ENCODE assay signal across 8 cellular contexts in the genomic region with DNA sequence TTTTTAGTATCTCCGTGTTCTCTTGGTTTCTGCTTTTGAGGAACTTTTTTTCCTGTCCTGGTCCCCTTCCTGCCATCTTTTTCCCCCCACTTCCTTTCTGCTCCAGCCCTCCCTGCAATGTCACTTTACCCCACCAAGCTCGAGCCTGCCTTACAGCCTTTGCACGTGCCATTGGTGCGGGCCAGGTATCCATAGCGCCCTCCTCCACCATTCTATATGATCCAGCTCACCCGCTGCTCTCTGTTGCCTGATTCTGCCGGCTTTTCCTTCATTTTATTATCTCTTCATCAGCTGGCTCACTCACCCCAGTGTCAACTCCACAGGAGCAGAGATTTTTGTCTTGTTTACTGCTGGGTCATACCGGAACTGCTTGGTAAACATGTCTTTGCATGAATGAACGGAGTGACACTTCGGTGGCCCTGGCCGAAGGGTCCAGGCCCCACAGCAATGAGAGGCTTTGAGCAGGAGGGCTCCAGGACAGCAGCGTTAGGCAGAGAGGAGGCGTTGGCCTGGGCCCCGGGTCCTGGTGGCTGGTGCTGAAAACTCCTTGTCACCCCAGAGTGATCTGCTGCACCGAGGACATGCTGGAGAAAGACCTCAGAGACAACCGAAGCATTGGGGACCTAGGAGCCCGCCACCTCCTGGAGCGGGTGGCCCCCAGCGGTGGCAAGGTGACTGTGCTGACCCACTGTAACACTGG. TPM values are rescaled to one million over a fixed set of nuclear protein-coding genes. Genes with fewer than 3 reads are reported as not detected.
DNase-seq lines count a peak whose midpoint lies in the region; ATAC-seq, FAIRE-seq and TF ChIP-seq lines count a peak whose summit lies in the region.

No MANE protein-coding gene starts in this region.

- intact Hi-C loops in body of pancreas (cut with DNase I) (no loop called here), testis (cut with DNase I; ENCODE audit: low total_unique reads) (no loop called here)

- TF ChIP-seq EP300 in A549 (IDR thresholded peaks at IDR 0.05): no peak

- peaks cover 2 to 8% of the 10 kb centered on the region in 2 donors for H3K36me3 ChIP-seq in body of pancreas (replicated peaks in 1 of 2; ENCODE audit: insufficient read depth in 1 of 2, low read depth in 2 of 2)
- peaks cover 60% of the 10 kb centered on the region for H3K36me3 ChIP-seq in mesodermal cell (ENCODE audit: control insufficient read depth, insufficient read depth, low read length)
- H3K36me3 ChIP-seq in testis (ENCODE audit: low read depth, missing control alignments): no peaks in the 10 kb centered on the region

- 51% methylated on average over 13 of the region's 19 CpGs for WGBS in A549 (ENCODE audit: missing lambda C conversion rate)
- 46 to 47% methylated on average over 12 to 14 of the region's 19 CpGs for WGBS in body of pancreas, 2 donors
- WGBS in mesodermal cell (ENCODE audit: insufficient coverage in 2 of 2), 2 experiments: 72 to 74% methylated on average over 18 to 19 of the region's 19 CpGs
- 59 to 62% methylated on average over 16 to 19 of the region's 19 CpGs for WGBS in testis, 2 donors

- no peak for DNase-seq in A549 (ENCODE audit: low read depth in 1 of 2, low spot score in 1 of 2)
- no peak for DNase-seq in HTR-8/SVneo (ENCODE audit: insufficient read length, low spot score)
- no peak for DNase-seq in body of pancreas
- no peak for DNase-seq in testis
- no peak for DNase-seq in GM10266 (ENCODE audit: extremely low spot score)
- DNase-seq in NOMO-1 (lab: John Stamatoyannopoulos, UW; ENCODE audit: unreplicated experiment in 2 of 2): no peak
- DNase-seq in putamen (ENCODE audit: low spot score): no peak

- POLR2A ChIA-PET in A549 (lab: Yijun Ruan, JAX): no interaction called here

- TF ChIP-seq CTCF in A549 (IDR thresholded peaks at IDR 0.05) (no peak), body of pancreas (IDR thresholded peaks at IDR 0.05) (no peak), testis (IDR thresholded peaks at IDR 0.05) (no peak), GM10266 (IDR thresholded peaks at IDR 0.05; ENCODE audit: control insufficient read depth, insufficient read depth, low read depth, missing control alignments) (no peak)

- H3K9me3 ChIP-seq in A549: no peaks in the 10 kb centered on the region
- H3K9me3 ChIP-seq in body of pancreas: no peaks in the 10 kb centered on the region
- H3K9me3 ChIP-seq in mesodermal cell (ENCODE audit: control insufficient read depth, low read length): no peaks in the 10 kb centered on the region
- H3K9me3 ChIP-seq in testis: no peaks in the 10 kb centered on the region

- CTCF ChIA-PET in A549 (lab: Yijun Ruan, JAX): no interaction called here

- H3K4me1 ChIP-seq in A549 (peaks cover 7% of the 10 kb centered on the region; the same call in 1 of the 3 replicates), body of pancreas (peaks cover 15% of the 10 kb centered on the region), mesodermal cell (ENCODE audit: control insufficient read depth, insufficient read depth, low read length, poor library complexity, severe bottlenecking) (peaks cover 7% of the 10 kb centered on the region), testis (no peaks in the 10 kb centered on the region)

- H3K27me3 ChIP-seq in body of pancreas: no peaks in the 10 kb centered on the region
- H3K27me3 ChIP-seq in testis: no peaks in the 10 kb centered on the region

- TF ChIP-seq RAD21 in A549 (conservative IDR thresholded peaks at IDR 0.05 in 1 of 2, IDR thresholded peaks at IDR 0.05 in 1 of 2): no peak

- H3K27ac ChIP-seq in A549: peak overlapping the region in 1 of 2 experiments; percentile 97; a peak in 3 of 6 replicates
- peak overlapping the region in 3 of 4 donors; percentile 63 to 79 (median 70) for H3K27ac ChIP-seq in body of pancreas
- peak overlapping the region; percentile 41 for H3K27ac ChIP-seq in mesodermal cell (ENCODE audit: low read depth, low read length, severe bottlenecking)
- peak overlapping the region in 1 of 2 donors; percentile 14 for H3K27ac ChIP-seq in testis

- H3K4me3 ChIP-seq in A549 (peak overlapping the region; percentile 75), body of pancreas (peak overlapping the region; percentile 74 to 78), mesodermal cell (ENCODE audit: extremely low read depth, insufficient read depth, low read length, poor library complexity, severe bottlenecking) (peak overlapping the region; percentile 53), testis (peak overlapping the region in 1 of 2 donors; percentile 64)

- TF ChIP-seq POLR2A in A549 (IDR thresholded peaks at IDR 0.05; ENCODE audit: low read length) (no peak), body of pancreas (IDR thresholded peaks at IDR 0.05) (no peak), testis (IDR thresholded peaks at IDR 0.05) (no peak)

- FAIRE-seq in A549 (lab: Jason Lieb, UNC) (no peak), HTR-8/SVneo (lab: Jason Lieb, UNC) (peak; percentile 64)

- peak overlapping the region; percentile 82 for H3K4me2 ChIP-seq in A549

- ATAC-seq in A549 (peak; percentile 20 to 24; a peak in 3 of 6 replicates), body of pancreas (no peak)

TF ChIP-seq in A549, 52 proteins besides CTCF, POLR2A, EP300 and RAD21:
- TF ChIP-seq ESRRA (IDR thresholded peaks at IDR 0.05; ENCODE audit: borderline replicate concordance, low read length) (no peak), NFE2L2 (conservative IDR thresholded peaks at IDR 0.05; ENCODE audit: low read length) (no peak), BHLHE40 (IDR thresholded peaks at IDR 0.05; ENCODE audit: low read depth, low read length) (0 out of 2 replicates have a peak, but pooled peaks have one; percentile 19), KDM5A (IDR thresholded peaks at IDR 0.05) (no peak), NPAS2 (CRISPR knock-in tag; IDR thresholded peaks at IDR 0.05; ENCODE audit: borderline replicate concordance) (no peak), USF2 (IDR thresholded peaks at IDR 0.05) (no peak), HEYL (CRISPR knock-in tag; IDR thresholded peaks at IDR 0.05) (no peak), CBX8 (IDR thresholded peaks at IDR 0.05) (no peak)
- TF ChIP-seq, protein P1, sequence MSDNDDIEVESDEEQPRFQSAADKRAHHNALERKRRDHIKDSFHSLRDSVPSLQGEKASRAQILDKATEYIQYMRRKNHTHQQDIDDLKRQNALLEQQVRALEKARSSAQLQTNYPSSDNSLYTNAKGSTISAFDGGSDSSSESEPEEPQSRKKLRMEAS (IDR thresholded peaks at IDR 0.05): 0 out of 2 replicates have a peak, but pooled peaks have one; percentile 20
- TF ChIP-seq, protein P2, sequence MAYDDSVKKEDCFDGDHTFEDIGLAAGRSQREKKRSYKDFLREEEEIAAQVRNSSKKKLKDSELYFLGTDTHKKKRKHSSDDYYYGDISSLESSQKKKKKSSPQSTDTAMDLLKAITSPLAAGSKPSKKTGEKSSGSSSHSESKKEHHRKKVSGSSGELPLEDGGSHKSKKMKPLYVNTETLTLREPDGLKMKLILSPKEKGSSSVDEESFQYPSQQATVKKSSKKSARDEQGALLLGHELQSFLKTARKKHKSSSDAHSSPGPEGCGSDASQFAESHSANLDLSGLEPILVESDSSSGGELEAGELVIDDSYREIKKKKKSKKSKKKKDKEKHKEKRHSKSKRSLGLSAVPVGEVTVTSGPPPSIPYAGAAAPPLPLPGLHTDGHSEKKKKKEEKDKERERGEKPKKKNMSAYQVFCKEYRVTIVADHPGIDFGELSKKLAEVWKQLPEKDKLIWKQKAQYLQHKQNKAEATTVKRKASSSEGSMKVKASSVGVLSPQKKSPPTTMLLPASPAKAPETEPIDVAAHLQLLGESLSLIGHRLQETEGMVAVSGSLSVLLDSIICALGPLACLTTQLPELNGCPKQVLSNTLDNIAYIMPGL (CRISPR knock-in tag; IDR thresholded peaks at IDR 0.05; ENCODE audit: borderline replicate concordance): no peak
TF ChIP-seq in A549: peak in this region for 2.

RNA-seq across cellular contexts. Expression of gene MRI1, which starts 1.2 kb away (rescaled TPM):
- polyA plus RNA-seq in A549 (2011; rRNA removed): 12.2 and 12.6 TPM in 2 replicates
- 18.6 and 24.9 TPM in 2 replicates for polyA plus RNA-seq in A549 (2012; cell fraction: cytosol; rRNA removed)
- polyA plus RNA-seq in A549 (2012; cell fraction: nucleus; rRNA removed): 74.8 and 104 TPM in 2 replicates
- polyA plus RNA-seq in A549 (2017; fragmentation: RNase III; extraction: RNeasy Plus Mini Kit Qiagen cat#74134 plus additional on column Dnase treatment): 14.5 to 16.2 TPM (median 15.9 TPM) in 3 replicates
- 12.5 and 13.6 TPM in 2 replicates for polyA minus RNA-seq in A549 (2011; rRNA and poly(A)+ RNA removed)
- 10 to 100 TPM; 69.0 to 82.7 TPM for total RNA-seq in body of pancreas
- polyA plus RNA-seq in mesodermal cell (2013, experiment 1 of 2): 35.7 TPM
- polyA plus RNA-seq in mesodermal cell (2013, experiment 2 of 2): 25.3 TPM
- 10 to 100 TPM; 26.5 to 33.0 TPM for total RNA-seq in testis
- polyA plus RNA-seq in testis (ENCODE audit: insufficient read depth, low read depth, low replicate concordance): 6.7 TPM

RNA-seq across cellular contexts. Expression of gene C19orf53, which starts 8.7 kb away (rescaled TPM):
- polyA plus RNA-seq in A549 (2011; rRNA removed): 105 and 131 TPM in 2 replicates
- polyA plus RNA-seq in A549 (2012; cell fraction: cytosol; rRNA removed): 250 and 295 TPM in 2 replicates
- 108 and 158 TPM in 2 replicates for polyA plus RNA-seq in A549 (2012; cell fraction: nucleus; rRNA removed)
- 143 to 146 TPM (median 144 TPM) in 3 replicates for polyA plus RNA-seq in A549 (2017; fragmentation: RNase III; extraction: RNeasy Plus Mini Kit Qiagen cat#74134 plus additional on column Dnase treatment)
- 111 and 148 TPM in 2 replicates for polyA minus RNA-seq in A549 (2011; rRNA and poly(A)+ RNA removed)
- 100 to 1,000 TPM in 1 of 2 donors, 10 to 100 TPM in 1; 47.7 to 103 TPM for total RNA-seq in body of pancreas
- polyA plus RNA-seq in mesodermal cell (2013, experiment 1 of 2): 170 TPM
- polyA plus RNA-seq in mesodermal cell (2013, experiment 2 of 2): 158 TPM
- total RNA-seq in testis: 100 to 1,000 TPM; 114 to 137 TPM
- 128 TPM for polyA plus RNA-seq in testis (ENCODE audit: insufficient read depth, low read depth, low replicate concordance)

RNA-seq across cellular contexts. Expression of gene ZSWIM4, which starts 29.7 kb away (rescaled TPM):
- 1.6 and 1.7 TPM in 2 replicates for polyA plus RNA-seq in A549 (2011; rRNA removed)
- polyA plus RNA-seq in A549 (2012; cell fraction: cytosol; rRNA removed): 3.0 and 4.5 TPM in 2 replicates
- 6.2 and 8.3 TPM in 2 replicates for polyA plus RNA-seq in A549 (2012; cell fraction: nucleus; rRNA removed)
- 3.4 to 3.9 TPM (median 3.7 TPM) in 3 replicates for polyA plus RNA-seq in A549 (2017; fragmentation: RNase III; extraction: RNeasy Plus Mini Kit Qiagen cat#74134 plus additional on column Dnase treatment)
- 2.6 and 3.2 TPM in 2 replicates for polyA minus RNA-seq in A549 (2011; rRNA and poly(A)+ RNA removed)
- total RNA-seq in body of pancreas: 10 to 100 TPM in 1 of 2 donors, 1 to 10 TPM in 1; 3.4 to 12.5 TPM
- 25.4 TPM for polyA plus RNA-seq in mesodermal cell (2013, experiment 1 of 2)
- polyA plus RNA-seq in mesodermal cell (2013, experiment 2 of 2): 17.4 TPM
- 10 to 100 TPM in 1 of 2 donors, 1 to 10 TPM in 1; 4.7 to 10.0 TPM for total RNA-seq in testis
- 3.4 TPM for polyA plus RNA-seq in testis (ENCODE audit: insufficient read depth, low read depth, low replicate concordance)
